In the genomic region with DNA sequence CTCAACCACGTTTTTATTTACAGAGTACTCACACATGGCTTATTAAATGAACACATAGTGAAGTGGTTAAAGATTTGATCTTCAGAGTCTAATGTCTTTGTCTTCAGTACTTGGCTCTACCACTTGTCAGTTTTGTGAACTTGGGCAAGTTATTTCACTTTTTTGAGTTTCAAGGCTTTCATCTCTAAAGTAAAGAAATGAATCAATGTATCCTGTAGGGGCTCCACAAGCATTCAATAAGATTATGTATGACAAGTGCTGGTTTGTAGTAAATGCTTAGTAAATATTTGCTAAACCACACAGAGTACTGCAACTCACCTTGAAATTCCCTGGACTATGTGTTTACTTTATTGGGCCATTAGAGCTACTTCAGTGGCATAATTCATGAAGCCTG, we compare ENCODE assay signal across 23 cellular contexts.
"Had no signal": no experiment of that assay in that cellular context is flagged by ENCODE, and none has a peak within 500 bp of the region (broad histone marks: within the 10 kb centered on the region; RNA-seq: fewer than 3 reads in every experiment).

No MANE protein-coding gene starts in this region.

- H3K4me3 Mint-ChIP-seq: effector memory CD8-positive, alpha-beta T cell; naive thymus-derived CD4-positive, alpha-beta T cell; nephron; neural progenitor cell; stimulated activated naive CD8-positive, alpha-beta T cell treated with anti-CD3 and anti-CD28 coated beads, Interleukin-15, amount 100 ng/mL, for 72 hours had no signal

- H3K27me3 Mint-ChIP-seq: effector memory CD8-positive, alpha-beta T cell; stimulated activated naive CD8-positive, alpha-beta T cell treated with anti-CD3 and anti-CD28 coated beads, Interleukin-15, amount 100 ng/mL, for 72 hours had no signal

- ATAC-seq: effector memory CD8-positive, alpha-beta T cell; heart right ventricle; left cardiac atrium; left lung; naive thymus-derived CD4-positive, alpha-beta T cell; sciatic nerve; stimulated activated naive CD8-positive, alpha-beta T cell treated with anti-CD3 and anti-CD28 coated beads, Interleukin-15, amount 100 ng/mL, for 72 hours; upper lobe of right lung had no signal

- H3K9me3 Mint-ChIP-seq: nephron had no signal

- H3K36me3 Mint-ChIP-seq: naive thymus-derived CD4-positive, alpha-beta T cell; neural progenitor cell had no signal

- DNase-seq: effector memory CD8-positive, alpha-beta T cell; erythroblast; esophagus squamous epithelium; foreskin melanocyte; glutamatergic neuron; heart right ventricle; hippocampal formation; left cardiac atrium; left lung; midbrain; naive thymus-derived CD4-positive, alpha-beta T cell; stimulated activated CD4-positive, alpha-beta T cell treated with anti-CD3 and anti-CD28 coated beads, Interleukin-12 subunit alpha, Interleukin-12 subunit beta, amount 100 ng/mL, for 4 hours; stimulated activated CD4-positive, alpha-beta T cell treated with anti-CD3 and anti-CD28 coated beads, Interleukin-1b, Interleukin-23, amount 100 ng/mL, for 48 hours; stimulated activated CD4-positive, alpha-beta T cell treated with anti-CD3 and anti-CD28 coated beads, Interleukin-4, amount 100 ng/mL, for 1 hour; stimulated activated CD8-positive, alpha-beta memory T cell treated with anti-CD3 and anti-CD28 coated beads, Interleukin-4, amount 100 ng/mL, for 48 hours; stimulated activated naive CD4-positive, alpha-beta T cell; stimulated activated naive CD8-positive, alpha-beta T cell treated with anti-CD3 and anti-CD28 coated beads, Interleukin-15, amount 100 ng/mL, for 72 hours; transverse colon; upper lobe of right lung; uterus had no signal

- H3K4me1 Mint-ChIP-seq: naive thymus-derived CD4-positive, alpha-beta T cell; nephron; neural progenitor cell; stimulated activated naive CD8-positive, alpha-beta T cell treated with anti-CD3 and anti-CD28 coated beads, Interleukin-15, amount 100 ng/mL, for 72 hours had no signal

- H3K27ac Mint-ChIP-seq: effector memory CD8-positive, alpha-beta T cell; naive thymus-derived CD4-positive, alpha-beta T cell; nephron; neural progenitor cell; stimulated activated naive CD8-positive, alpha-beta T cell treated with anti-CD3 and anti-CD28 coated beads, Interleukin-15, amount 100 ng/mL, for 72 hours had no signal
